In genomic region chr1:59375321-59376220, GRCh38 we compare ENCODE assay signal across 10 cellular contexts.
DNase-seq lines count a peak whose midpoint lies in the region; ATAC-seq and TF ChIP-seq lines count a peak whose summit lies in the region.
"Had no signal": no experiment of that assay in that cellular context is flagged by ENCODE, and none has a peak within 500 bp of the region (broad histone marks: within the 10 kb centered on the region; RNA-seq: fewer than 3 reads in every experiment).

No MANE protein-coding gene starts in this region.

- ATAC-seq in gastrocnemius medialis (peak; percentile 64 to 76), GM21737 (IDR thresholded peaks at IDR 0.05; ENCODE audit: unreplicated experiment) (no peak), HG03108 (IDR thresholded peaks at IDR 0.05; ENCODE audit: unreplicated experiment) (no peak)

- in situ Hi-C loops in gastrocnemius medialis (cut with MboI; ENCODE audit: low sequenced_read_pairs in 4 of 4) = no loop called here

- TF ChIP-seq POLR2A in gastrocnemius medialis (IDR thresholded peaks at IDR 0.05) = no peak

- no peak for TF ChIP-seq CTCF in fibroblast of the aortic adventitia (IDR thresholded peaks at IDR 0.05; ENCODE audit: insufficient read depth, low read length)
- no peak for TF ChIP-seq CTCF in gastrocnemius medialis (IDR thresholded peaks at IDR 0.05 in 4 of 5, conservative IDR thresholded peaks at IDR 0.05 in 1 of 5)

- H3K27ac ChIP-seq in SJSA1 (peak overlapping the region; percentile 81), gastrocnemius medialis (peak overlapping the region; percentile 21 to 61 (median 47))

- H3K36me3 ChIP-seq in SJSA1 (no peaks in the 10 kb centered on the region), gastrocnemius medialis (no peaks in the 10 kb centered on the region)

- H3K4me3 ChIP-seq in SJSA1 (no peak overlapping the region), fibroblast of the aortic adventitia (ENCODE audit: low read depth, low read length) (no peak overlapping the region), gastrocnemius medialis (no peak overlapping the region)

- intact Hi-C loops in gastrocnemius medialis (cut with DNase I; ENCODE audit: low total_unique reads) = no loop called here

- peaks cover 19% of the 10 kb centered on the region for H3K4me1 ChIP-seq in SJSA1 (replicated peaks)
- H3K4me1 ChIP-seq in gastrocnemius medialis = no peaks in the 10 kb centered on the region

- DNase-seq in GM04504 (ENCODE audit: low read depth) (peak; percentile 98), SJSA1 (ENCODE audit: low read depth in 1 of 2, low spot score in 2 of 2) (peak; percentile 75 to 98), fibroblast of the aortic adventitia (ENCODE audit: low read depth) (peak; percentile 90), gastrocnemius medialis (peak in 1 of 2 donors; percentile 21), NCI-H2227 (lab: John Stamatoyannopoulos, UW; ENCODE audit: unreplicated experiment) (no peak), UCSD-AML1 (lab: John Stamatoyannopoulos, UW; ENCODE audit: unreplicated experiment) (no peak)
- DNase-seq: activated T-cell treated with anti-CD3 and anti-CD28 coated beads for 4 hours, NCI-H1930 had no signal

- no peaks in the 10 kb centered on the region for H3K9me3 ChIP-seq in SJSA1 (replicated peaks)
- H3K9me3 ChIP-seq in gastrocnemius medialis = no peaks in the 10 kb centered on the region

- H3K27me3 ChIP-seq in SJSA1 (replicated peaks) (no peaks in the 10 kb centered on the region), gastrocnemius medialis (no peaks in the 10 kb centered on the region)

Comparison
In these comparisons a context has a peak if more than half of its experiments do, and no peak if none do; other contexts are left out.
1. DNase-seq: peak in GM04504 (single experiment), SJSA1 (2 of 2) and fibroblast of the aortic adventitia (single experiment); none in NCI-H2227 (single experiment) and UCSD-AML1 (single experiment).
2. ATAC-seq: peak in gastrocnemius medialis (2 of 2); none in GM21737 (single experiment) and HG03108 (single experiment).